10 cellular contexts compared by ENCODE assay signal in genomic region chr13:114097504-114097892, GRCh38. TPM values are rescaled to one million over a fixed set of nuclear protein-coding genes. Genes with fewer than 3 reads are reported as not detected.
DNase-seq lines count a peak whose midpoint lies in the region; ATAC-seq and TF ChIP-seq lines count a peak whose summit lies in the region.
"Had no signal": no experiment of that assay in that cellular context is flagged by ENCODE, and none has a peak within 500 bp of the region (broad histone marks: within the 10 kb centered on the region; RNA-seq: fewer than 3 reads in every experiment).

No MANE protein-coding gene starts in this region.

- POLR2A ChIA-PET in WTC11 (lab: Charles Lee): no interaction called here

- H3K9me3 Mint-ChIP-seq in activated T-cell treated with anti-CD3 and anti-CD28 coated beads, Interleukin-2, amount 50 U/mL, for 24 hours: peaks cover 13% of the 10 kb centered on the region
- peaks cover 12% of the 10 kb centered on the region for H3K9me3 Mint-ChIP-seq in activated T-cell treated with anti-CD3 and anti-CD28 coated beads, Interleukin-2, amount 50 U/mL, for 4 hours
- H3K9me3 Mint-ChIP-seq in WTC11 (peaks cover 20% of the 10 kb centered on the region), memory B cell (peaks cover 6% of the 10 kb centered on the region)
- H3K9me3 Mint-ChIP-seq in stimulated activated naive CD8-positive, alpha-beta T cell treated with anti-CD3 and anti-CD28 coated beads, Interleukin-15, Interleukin-2, amounts not matched to agents 100 ng/mL and 50 ng/mL, for 24 hours: peaks cover 18% of the 10 kb centered on the region

- ATAC-seq in activated T-cell treated with anti-CD3 and anti-CD28 coated beads, Interleukin-2, amount 50 U/mL, for 4 hours: no peak
- ATAC-seq in WTC11 (no peak), memory B cell (ENCODE audit: low read depth) (no peak), GM19463 (IDR thresholded peaks at IDR 0.05; ENCODE audit: unreplicated experiment) (no peak)
- ATAC-seq: GM12878, left lobe of liver had no signal

- H3K27ac Mint-ChIP-seq in activated T-cell treated with anti-CD3 and anti-CD28 coated beads, Interleukin-2, amount 50 U/mL, for 24 hours: peak overlapping the region; percentile 85
- H3K27ac Mint-ChIP-seq in WTC11 (peak overlapping the region; percentile 94), memory B cell (peak overlapping the region; percentile 28)
- H3K27ac Mint-ChIP-seq in stimulated activated naive CD8-positive, alpha-beta T cell treated with anti-CD3 and anti-CD28 coated beads, Interleukin-15, Interleukin-2, amounts not matched to agents 100 ng/mL and 50 ng/mL, for 24 hours: peak overlapping the region; percentile 79

- DNase-seq in activated T-cell treated with anti-CD3 and anti-CD28 coated beads, Interleukin-2, amount 50 U/mL, for 24 hours: no peak
- DNase-seq in activated T-cell treated with anti-CD3 and anti-CD28 coated beads, Interleukin-2, amount 50 U/mL, for 4 hours: no peak
- DNase-seq in WTC11 (ENCODE audit: low spot score) (no peak), memory B cell (ENCODE audit: low spot score in 2 of 2) (no peak), SIG-M5 (lab: John Stamatoyannopoulos, UW) (no peak), T-helper 2 cell (no peak)

- H3K36me3 Mint-ChIP-seq in activated T-cell treated with anti-CD3 and anti-CD28 coated beads, Interleukin-2, amount 50 U/mL, for 24 hours (ENCODE audit: low read depth): peaks cover 54% of the 10 kb centered on the region
- peaks cover 25% of the 10 kb centered on the region for H3K36me3 Mint-ChIP-seq in activated T-cell treated with anti-CD3 and anti-CD28 coated beads, Interleukin-2, amount 50 U/mL, for 4 hours (ENCODE audit: insufficient read depth)
- peaks cover 18% of the 10 kb centered on the region for H3K36me3 Mint-ChIP-seq in WTC11
- H3K36me3 Mint-ChIP-seq in memory B cell: peaks cover 19% of the 10 kb centered on the region
- H3K36me3 Mint-ChIP-seq in stimulated activated naive CD8-positive, alpha-beta T cell treated with anti-CD3 and anti-CD28 coated beads, Interleukin-15, Interleukin-2, amounts not matched to agents 100 ng/mL and 50 ng/mL, for 24 hours (ENCODE audit: low read depth): peaks cover 28% of the 10 kb centered on the region

- H3K4me3 Mint-ChIP-seq in activated T-cell treated with anti-CD3 and anti-CD28 coated beads, Interleukin-2, amount 50 U/mL, for 24 hours: no peak overlapping the region
- no peak overlapping the region for H3K4me3 Mint-ChIP-seq in activated T-cell treated with anti-CD3 and anti-CD28 coated beads, Interleukin-2, amount 50 U/mL, for 4 hours
- H3K4me3 Mint-ChIP-seq in WTC11: no peak overlapping the region
- no peak overlapping the region for H3K4me3 Mint-ChIP-seq in memory B cell
- no peak overlapping the region for H3K4me3 Mint-ChIP-seq in stimulated activated naive CD8-positive, alpha-beta T cell treated with anti-CD3 and anti-CD28 coated beads, Interleukin-15, Interleukin-2, amounts not matched to agents 100 ng/mL and 50 ng/mL, for 24 hours

- no peaks in the 10 kb centered on the region for H3K27me3 Mint-ChIP-seq in activated T-cell treated with anti-CD3 and anti-CD28 coated beads, Interleukin-2, amount 50 U/mL, for 24 hours
- no peaks in the 10 kb centered on the region for H3K27me3 Mint-ChIP-seq in activated T-cell treated with anti-CD3 and anti-CD28 coated beads, Interleukin-2, amount 50 U/mL, for 4 hours (ENCODE audit: low read depth)
- no peaks in the 10 kb centered on the region for H3K27me3 Mint-ChIP-seq in WTC11 (ENCODE audit: low read depth)
- H3K27me3 Mint-ChIP-seq in memory B cell: no peaks in the 10 kb centered on the region
- H3K27me3 Mint-ChIP-seq in stimulated activated naive CD8-positive, alpha-beta T cell treated with anti-CD3 and anti-CD28 coated beads, Interleukin-15, Interleukin-2, amounts not matched to agents 100 ng/mL and 50 ng/mL, for 24 hours: no peaks in the 10 kb centered on the region

- peaks cover 72% of the 10 kb centered on the region for H3K4me1 Mint-ChIP-seq in activated T-cell treated with anti-CD3 and anti-CD28 coated beads, Interleukin-2, amount 50 U/mL, for 24 hours (ENCODE audit: low read depth)
- peaks cover 75% of the 10 kb centered on the region for H3K4me1 Mint-ChIP-seq in activated T-cell treated with anti-CD3 and anti-CD28 coated beads, Interleukin-2, amount 50 U/mL, for 4 hours (ENCODE audit: low read depth)
- H3K4me1 Mint-ChIP-seq in WTC11 (peaks cover 10% of the 10 kb centered on the region), memory B cell (peaks cover 46% of the 10 kb centered on the region)
- peaks cover 76% of the 10 kb centered on the region for H3K4me1 Mint-ChIP-seq in stimulated activated naive CD8-positive, alpha-beta T cell treated with anti-CD3 and anti-CD28 coated beads, Interleukin-15, Interleukin-2, amounts not matched to agents 100 ng/mL and 50 ng/mL, for 24 hours (ENCODE audit: low read depth)

- CTCF ChIA-PET in WTC11 (lab: Charles Lee): interaction anchor here (1.2 to 1.5 kb wide), 2 partner anchors 13 to 14 kb away, joined by 3 to 6 read pairs; no protein-coding TSS in a partner anchor

- no peak for TF ChIP-seq CTCF in WTC11 (IDR thresholded peaks at IDR 0.05)

TF ChIP-seq in WTC11, 78 proteins besides CTCF, POLR2A, EP300 and RAD21 (continues in another document):
- no peak for TF ChIP-seq E2F5 (CRISPR knock-in tag; IDR thresholded peaks at IDR 0.05)
- TF ChIP-seq EMX1 (CRISPR knock-in tag; IDR thresholded peaks at IDR 0.05): no peak
- no peak for TF ChIP-seq JAZF1 (CRISPR knock-in tag; IDR thresholded peaks at IDR 0.05)
- no peak for TF ChIP-seq ZNF396 (CRISPR knock-in tag; IDR thresholded peaks at IDR 0.05; ENCODE audit: borderline replicate concordance)
- no peak for TF ChIP-seq PRDM15 (CRISPR knock-in tag; IDR thresholded peaks at IDR 0.05)
- TF ChIP-seq STAT6 (CRISPR knock-in tag; conservative IDR thresholded peaks at IDR 0.05; ENCODE audit: low read depth): no peak
- TF ChIP-seq USF2 (CRISPR knock-in tag; IDR thresholded peaks at IDR 0.05): no peak

RNA-seq across cellular contexts. Expression of gene RASA3, which starts 34.9 kb away (rescaled TPM):
- total RNA-seq in activated T-cell treated with anti-CD3 and anti-CD28 coated beads, Interleukin-2, amount 50 U/mL, for 4 hours: 10 to 100 TPM; 23.7 to 28.7 (median 26.6) TPM
- 16.5 to 22.3 TPM (median 16.9 TPM) in 3 replicates for total RNA-seq in WTC11 (2021)

Comparison
In these comparisons a context has a peak if more than half of its experiments do, and no peak if none do; other contexts are left out.
1. H3K27ac Mint-ChIP-seq: peak in every context shown above with its lines; median percentile 94 in WTC11; 85 in activated T-cell treated with anti-CD3 and anti-CD28 coated beads, Interleukin-2, amount 50 U/mL, for 24 hours; 79 in stimulated activated naive CD8-positive, alpha-beta T cell treated with anti-CD3 and anti-CD28 coated beads, Interleukin-15, Interleukin-2, amounts not matched to agents 100 ng/mL and 50 ng/mL, for 24 hours; 28 in memory B cell.